In genomic region chr20:58997141-58997770, GRCh38 we compare ENCODE assay signal across 22 cellular contexts. TPM values are rescaled to one million over a fixed set of nuclear protein-coding genes. Genes with fewer than 3 reads are reported as not detected.
DNase-seq lines count a peak whose midpoint lies in the region; ATAC-seq, FAIRE-seq and TF ChIP-seq lines count a peak whose summit lies in the region.
"Had no signal": no experiment of that assay in that cellular context is flagged by ENCODE, and none has a peak within 500 bp of the region (broad histone marks: within the 10 kb centered on the region; RNA-seq: fewer than 3 reads in every experiment).

No MANE protein-coding gene starts in this region.

- no TSS peak for BruUV-seq in HCT116 (replicated peaks; lab: Mats Ljungman, UMichigan)

- peak; percentile 26; the same call in 1 of the 2 replicates for ATAC-seq in HCT116
- no peak for ATAC-seq in body of pancreas
- no peak for ATAC-seq in HG03039 (IDR thresholded peaks at IDR 0.05; ENCODE audit: unreplicated experiment)
- ATAC-seq: foreskin keratinocyte, psoas muscle had no signal

- no peaks in the 10 kb centered on the region for H3K9me2 ChIP-seq in HCT116 (ENCODE audit: insufficient read depth)

- TF ChIP-seq CTCF in HCT116 (IDR thresholded peaks at IDR 0.05 in 2 of 3, conservative IDR thresholded peaks at IDR 0.05 in 1 of 3; ENCODE audit: borderline replicate concordance in 1 of 3, insufficient read depth in 1 of 3, low read depth in 2 of 3, low read length in 2 of 3) (no peak), chondrocyte (IDR thresholded peaks at IDR 0.05) (no peak), progenitor cell of endocrine pancreas (IDR thresholded peaks at IDR 0.05; ENCODE audit: unreplicated experiment) (no peak), body of pancreas (IDR thresholded peaks at IDR 0.05) (no peak)

- RAD21 ChIA-PET in HCT116 (lab: Charles Lee; ENCODE audit: low non-redundant PET in 1 of 2, low total read pairs in 2 of 2, uncharacterized antibody in 2 of 2, unreplicated experiment in 2 of 2): no interaction called here

- H3K36me3 Mint-ChIP-seq in chondrocyte (ENCODE audit: low read depth) (peaks cover 25% of the 10 kb centered on the region), progenitor cell of endocrine pancreas (ENCODE audit: insufficient read depth) (peaks cover 47% of the 10 kb centered on the region)

- no peak for FAIRE-seq in GM12892 (lab: Jason Lieb, UNC)

- peaks cover 5% of the 10 kb centered on the region; the same call in 1 of the 2 replicates for H3K79me2 ChIP-seq in HCT116 (ENCODE audit: insufficient read depth, low read length)

- POLR2A ChIA-PET in HCT116 (lab: Charles Lee): interaction anchor here (0.6 kb wide), 1 partner anchor 67 kb away, joined by 3 read pairs; no protein-coding TSS in a partner anchor

- H4K20me1 ChIP-seq in HCT116 (ENCODE audit: insufficient read depth): no peaks in the 10 kb centered on the region

- H3K27ac Mint-ChIP-seq in chondrocyte (ENCODE audit: unreplicated experiment) (peak overlapping the region; percentile 36), progenitor cell of endocrine pancreas (peak overlapping the region; percentile 60)
- H3K27ac Mint-ChIP-seq: T-helper 2 cell treated with Interferon-gamma antibody and Interleukin-4, amounts not matched to agents 5 μg/mL and 100 μg/mL, for 36 hours had no signal

- CTCF ChIA-PET in HCT116 (lab: Charles Lee): no interaction called here

- intact Hi-C loops in HCT116 (cut with micrococcal nuclease): no loop called here
- intact Hi-C loops in body of pancreas (cut with DNase I): no loop called here

- no peak for TF ChIP-seq RAD21 in HCT116 (IDR thresholded peaks at IDR 0.05; ENCODE audit: low read depth)

- H3K27me3 ChIP-seq in HCT116 (ENCODE audit: insufficient read depth, low read length): no peaks in the 10 kb centered on the region
- H3K27me3 ChIP-seq in body of pancreas: no peaks in the 10 kb centered on the region
- H3K27me3 ChIP-seq: foreskin keratinocyte, MG63, testis had no signal

- TF ChIP-seq POLR2A in GM12892 (IDR thresholded peaks at IDR 0.05; ENCODE audit: low read depth, low read length) (peak; percentile 25), HCT116 (IDR thresholded peaks at IDR 0.05; ENCODE audit: borderline replicate concordance, extremely low read depth, insufficient read depth, insufficient read length) (no peak), body of pancreas (IDR thresholded peaks at IDR 0.05) (no peak), erythroblast (IDR thresholded peaks at IDR 0.05; ENCODE audit: low read length) (no peak)

- no peak overlapping the region for H2AFZ ChIP-seq in HCT116 (ENCODE audit: low read depth, low read length, poor library complexity, severe bottlenecking)

- no peaks in the 10 kb centered on the region for H3K4me1 ChIP-seq in HCT116 (ENCODE audit: control insufficient read depth in 1 of 2, insufficient read depth in 2 of 2, low read length in 2 of 2)
- peaks cover 15% of the 10 kb centered on the region for H3K4me1 ChIP-seq in body of pancreas
- H3K4me1 ChIP-seq: foreskin keratinocyte, testis had no signal

- H3K9me3 Mint-ChIP-seq in chondrocyte (ENCODE audit: low read depth) (no peaks in the 10 kb centered on the region), progenitor cell of endocrine pancreas (ENCODE audit: low read depth) (no peaks in the 10 kb centered on the region)
- H3K9me3 Mint-ChIP-seq: T-helper 2 cell treated with Interferon-gamma antibody and Interleukin-4, amounts not matched to agents 5 μg/mL and 100 μg/mL, for 36 hours had no signal

- H3K27ac ChIP-seq in HCT116 (ENCODE audit: low read depth, low read length) (no peak overlapping the region), body of pancreas (no peak overlapping the region)
- H3K27ac ChIP-seq: foreskin keratinocyte, psoas muscle, SK-N-MC, testis had no signal

- no peak overlapping the region for H3K4me2 ChIP-seq in HCT116 (ENCODE audit: low read length)

- H3K9me3 ChIP-seq in HCT116 (ENCODE audit: control insufficient read depth in 1 of 2, insufficient read depth in 1 of 2, low read depth in 1 of 2, low read length in 2 of 2): no peaks in the 10 kb centered on the region
- no peaks in the 10 kb centered on the region for H3K9me3 ChIP-seq in body of pancreas
- H3K9me3 ChIP-seq: MG63, psoas muscle, testis had no signal

- DNase-seq in GM12892 (ENCODE audit: insufficient read length) (no peak), HCT116 (ENCODE audit: low read depth, low spot score) (no peak), chondrocyte (ENCODE audit: low spot score) (no peak), progenitor cell of endocrine pancreas (ENCODE audit: low spot score, unreplicated experiment) (no peak), body of pancreas (no peak), erythroblast (lab: John Stamatoyannopoulos, UW) (no peak)
- DNase-seq: activated CD4-positive, alpha-beta T cell treated with anti-CD3 and anti-CD28 coated beads, Interleukin-2, amount 50 U/mL, for 48 hours; activated naive CD4-positive, alpha-beta T cell; amygdala; central memory CD4-positive, alpha-beta T cell; DMS79; foreskin keratinocyte; hippocampal formation; MG63; NCI-H2107; NCI-H510A treated with DMSO at 0.1 percent for 48 hours; testis had no signal

- H3K4me3 Mint-ChIP-seq in chondrocyte (ENCODE audit: unreplicated experiment): no peak overlapping the region
- H3K4me3 Mint-ChIP-seq in progenitor cell of endocrine pancreas (ENCODE audit: low read depth): no peak overlapping the region
- H3K4me3 Mint-ChIP-seq: T-helper 2 cell treated with Interferon-gamma antibody and Interleukin-4, amounts not matched to agents 5 μg/mL and 100 μg/mL, for 36 hours had no signal

- H3K36me3 ChIP-seq in HCT116 (ENCODE audit: control insufficient read depth in 1 of 2, insufficient read depth in 2 of 2, low read length in 2 of 2): peaks cover 45 to 52% of the 10 kb centered on the region in 2 experiments
- H3K36me3 ChIP-seq in body of pancreas (replicated peaks in 1 of 2; ENCODE audit: insufficient read depth in 1 of 2, low read depth in 2 of 2): peaks cover 11 to 29% of the 10 kb centered on the region in 2 donors

- H3K9ac ChIP-seq in HCT116 (ENCODE audit: low read length): no peak overlapping the region

- H3K4me3 ChIP-seq in HCT116 (replicated peaks in 1 of 2; ENCODE audit: low read depth in 1 of 2, low read length in 2 of 2) (no peak overlapping the region), body of pancreas (no peak overlapping the region)
- H3K4me3 ChIP-seq: MG63, psoas muscle, SK-N-MC, testis had no signal

- H3K4me1 Mint-ChIP-seq in chondrocyte (ENCODE audit: low read depth): peaks cover 8% of the 10 kb centered on the region
- peaks cover 15% of the 10 kb centered on the region for H3K4me1 Mint-ChIP-seq in progenitor cell of endocrine pancreas (ENCODE audit: low read depth)

- WGBS in body of pancreas, 2 donors: 92 to 93% methylated on average over 24 of the region's 24 CpGs

- H3K27me3 Mint-ChIP-seq in chondrocyte (ENCODE audit: low read depth) (no peaks in the 10 kb centered on the region), progenitor cell of endocrine pancreas (no peaks in the 10 kb centered on the region)

TF ChIP-seq in HCT116, 20 proteins besides CTCF, POLR2A, EP300 and RAD21 (continues in another document):
- no peak for TF ChIP-seq CBX3 (IDR thresholded peaks at IDR 0.05; ENCODE audit: low read depth)
- TF ChIP-seq ZBTB33 (IDR thresholded peaks at IDR 0.05; ENCODE audit: extremely low read depth, insufficient replicate concordance, low read length): no peak
- TF ChIP-seq TCF7L2 (IDR thresholded peaks at IDR 0.05; ENCODE audit: borderline replicate concordance, extremely low read depth, insufficient read depth, insufficient read length): no peak
- TF ChIP-seq EGR1 (IDR thresholded peaks at IDR 0.05; ENCODE audit: low read depth): no peak
- TF ChIP-seq POLR2AphosphoS5 (IDR thresholded peaks at IDR 0.05; ENCODE audit: low read depth, low read length): no peak
- no peak for TF ChIP-seq SP1 (IDR thresholded peaks at IDR 0.05; ENCODE audit: low read depth)
- TF ChIP-seq ZFX (IDR thresholded peaks at IDR 0.05): no peak

RNA-seq across cellular contexts. Expression of gene CTSZ, which starts 9.8 kb away (rescaled TPM):
- polyA plus RNA-seq in GM12892 (2012; ENCODE audit: missing spikeins): 109 TPM
- total RNA-seq in HCT116 (2021; ENCODE audit: unreplicated experiment) (100 TPM), chondrocyte (19.5 to 101 TPM (median 99.4 TPM) in 3 replicates), progenitor cell of endocrine pancreas (61.4 and 65.6 TPM in 2 replicates), body of pancreas (10 to 100 TPM; 54.1 to 89.8 TPM)
- 129 TPM in 2 replicates for polyA plus RNA-seq in HCT116 (2012)

RNA-seq across cellular contexts. Expression of gene NELFCD, which starts 16.2 kb away (rescaled TPM):
- polyA plus RNA-seq in GM12892 (2012; ENCODE audit: missing spikeins): 51.1 TPM
- 88.2 TPM for total RNA-seq in HCT116 (2021; ENCODE audit: unreplicated experiment)
- 79.7 and 80.1 TPM in 2 replicates for polyA plus RNA-seq in HCT116 (2012)
- total RNA-seq in chondrocyte: 37.6 to 53.1 TPM (median 37.6 TPM) in 3 replicates
- total RNA-seq in progenitor cell of endocrine pancreas: 116 and 122 TPM in 2 replicates
- 10 to 100 TPM; 35.9 to 45.9 TPM for total RNA-seq in body of pancreas

RNA-seq across cellular contexts. Expression of gene TUBB1, which starts 22.0 kb away (rescaled TPM):
- 0.66 TPM for polyA plus RNA-seq in GM12892 (2012; ENCODE audit: missing spikeins)
- total RNA-seq in HCT116 (2021; ENCODE audit: unreplicated experiment) (not detected), chondrocyte (0.15 TPM in 1 of 3 replicates, not detected in the others), progenitor cell of endocrine pancreas (0.16 and 0.19 TPM in 2 replicates), body of pancreas (not detected)
- 0.05 and 0.10 TPM in 2 replicates for polyA plus RNA-seq in HCT116 (2012)
- total RNA-seq: foreskin keratinocyte, H4 had no signal
- polyA plus RNA-seq: foreskin keratinocyte had no signal

RNA-seq across cellular contexts. Expression of gene ATP5F1E, which starts 34.9 kb away (rescaled TPM):
- 81.7 TPM for polyA plus RNA-seq in GM12892 (2012; ENCODE audit: missing spikeins)
- total RNA-seq in HCT116 (2021; ENCODE audit: unreplicated experiment) (72.8 TPM), chondrocyte (67.5 to 76.2 TPM (median 67.7 TPM) in 3 replicates), progenitor cell of endocrine pancreas (55.9 and 69.7 TPM in 2 replicates), body of pancreas (10 to 100 TPM; 16.2 to 16.6 TPM)
- polyA plus RNA-seq in HCT116 (2012): 61.6 and 66.2 TPM in 2 replicates

RNA-seq across cellular contexts. Expression of gene PRELID3B, which starts 45.3 kb away (rescaled TPM):
- 83.4 TPM for polyA plus RNA-seq in GM12892 (2012; ENCODE audit: missing spikeins)
- total RNA-seq in HCT116 (2021; ENCODE audit: unreplicated experiment) (129 TPM), chondrocyte (38.0 to 44.4 TPM (median 41.1 TPM) in 3 replicates), progenitor cell of endocrine pancreas (50.1 and 52.8 TPM in 2 replicates), body of pancreas (10 to 100 TPM; 20.8 to 29.3 TPM)
- 110 and 112 TPM in 2 replicates for polyA plus RNA-seq in HCT116 (2012)
